ENCODE assay signal across 8 cellular contexts in the genomic region with DNA sequence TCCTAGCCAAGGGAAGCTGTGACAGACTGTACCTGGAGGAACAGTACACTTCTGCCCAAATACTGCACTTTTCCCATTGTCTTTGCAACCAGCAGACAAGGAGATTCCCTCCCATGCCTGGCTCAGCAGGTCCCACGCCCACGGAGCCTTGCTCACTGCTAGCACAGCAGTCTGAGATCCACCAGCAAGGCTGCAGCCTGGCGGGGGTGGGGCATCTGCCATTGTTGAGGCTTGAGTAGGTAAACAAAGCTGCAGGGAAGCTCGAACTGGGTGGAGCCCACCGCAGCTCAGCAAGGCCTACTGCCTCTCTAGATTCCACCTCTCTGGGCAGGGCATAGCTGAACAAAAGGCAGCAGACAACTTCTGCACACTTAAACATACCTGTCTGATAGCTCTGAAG.
DNase-seq lines count a peak whose midpoint lies in the region; ATAC-seq and TF ChIP-seq lines count a peak whose summit lies in the region.
"Not testable (repeated sequence)": the region's sequence is repeated elsewhere in the genome, so short reads cannot be mapped to it uniquely, and the experiment has no call there.

No MANE protein-coding gene starts in this region.

- not testable (repeated sequence) for H3K9ac ChIP-seq in H9 (ENCODE audit: extremely low read depth, insufficient read length, low read length)

- H3K27me3 ChIP-seq in H9 (ENCODE audit: insufficient read depth, low read length); lower lobe of right lung (ENCODE audit: low read depth): not testable (repeated sequence)

- H3K23me2 ChIP-seq in H9 (ENCODE audit: insufficient read length, low read depth, low read length, poor library complexity, severe bottlenecking) = not testable (repeated sequence)

- H2BK20ac ChIP-seq in H9 (ENCODE audit: low read depth, low read length, poor library complexity, severe bottlenecking) = not testable (repeated sequence)

- not testable (repeated sequence) for H3K18ac ChIP-seq in H9 (ENCODE audit: insufficient read length, low read depth, low read length)

- H3K9me3 Mint-ChIP-seq in H9, type B pancreatic cell: not testable (repeated sequence)

- intact Hi-C loops in lower lobe of right lung (cut with DNase I) = not testable (repeated sequence)

- H3K23ac ChIP-seq in H9 (ENCODE audit: insufficient read length, low read depth, low read length) = not testable (repeated sequence)

- not testable (repeated sequence) for H3K14ac ChIP-seq in H9 (ENCODE audit: insufficient read depth, low read length)

- H3K27ac Mint-ChIP-seq in H9 = not testable (repeated sequence)
- H3K27ac Mint-ChIP-seq in type B pancreatic cell = peak overlapping the region; percentile 21

- H3K4me1 Mint-ChIP-seq in H9 = peaks cover 31 to 39% of the 10 kb centered on the region in 2 experiments
- not testable (repeated sequence) for H3K4me1 Mint-ChIP-seq in type B pancreatic cell (ENCODE audit: unreplicated experiment)

- not testable (repeated sequence) for H2BK5ac ChIP-seq in H9 (ENCODE audit: insufficient read length, low read length)

- WGBS in H9 (ENCODE audit: extremely low coverage, insufficient read length, low lambda C conversion rate) = no CpG with 5 or more reads among the region's 5 CpGs

- not testable (repeated sequence) for H3K4ac ChIP-seq in H9 (ENCODE audit: low read depth, low read length)

- not testable (repeated sequence) for H3K4me3 ChIP-seq in lower lobe of right lung

- not testable (repeated sequence) for TF ChIP-seq CTCF in H9 (conservative IDR thresholded peaks at IDR 0.05); lower lobe of right lung (IDR thresholded peaks at IDR 0.05); type B pancreatic cell (conservative IDR thresholded peaks at IDR 0.05)

- H3K36me3 ChIP-seq in lower lobe of right lung = not testable (repeated sequence)

- peak; percentile 97 for ATAC-seq in esophagus mucosa
- ATAC-seq in lower lobe of right lung = not testable (repeated sequence)

- not testable (repeated sequence) for H3T11ph ChIP-seq in H9 (ENCODE audit: low read length)

- H3K79me2 ChIP-seq in H9 (ENCODE audit: insufficient read depth, low read length) = not testable (repeated sequence)

- H2BK12ac ChIP-seq in H9 (ENCODE audit: insufficient read length, low read depth, low read length) = not testable (repeated sequence)

- H3K4me1 ChIP-seq in H9 (ENCODE audit: insufficient read depth, low read length); lower lobe of right lung: not testable (repeated sequence)

- not testable (repeated sequence) for H3K4me3 Mint-ChIP-seq in H9, type B pancreatic cell

- not testable (repeated sequence) for H3K27ac ChIP-seq in H9 (ENCODE audit: insufficient read length, low read depth, low read length); lower lobe of right lung

- not testable (repeated sequence) for H4K91ac ChIP-seq in H9 (ENCODE audit: insufficient read length, low read depth, low read length)

- H4K8ac ChIP-seq in H9 (replicated peaks; ENCODE audit: insufficient read length, low read depth, low read length) = not testable (repeated sequence)

- H3K27me3 Mint-ChIP-seq in H9 (ENCODE audit: low read depth); type B pancreatic cell: not testable (repeated sequence)

- H4K20me1 ChIP-seq in H9 (ENCODE audit: control insufficient read depth, insufficient read depth, insufficient read length) = not testable (repeated sequence)

- H2AFZ ChIP-seq in H9 (ENCODE audit: low read length) = not testable (repeated sequence)

- H3K4me2 ChIP-seq in H9 (ENCODE audit: insufficient read depth, insufficient read length, low read length) = not testable (repeated sequence)

- H4K5ac ChIP-seq in H9 (ENCODE audit: insufficient read length, low read depth, low read length) = not testable (repeated sequence)

- DNase-seq in COLO668 (lab: John Stamatoyannopoulos, UW; ENCODE audit: unreplicated experiment) (peak; percentile 75), H9 (peak; percentile 67), NCI-H2029 (lab: John Stamatoyannopoulos, UW) (peak; percentile 5), NCI-H69 (lab: John Stamatoyannopoulos, UW) (peak; percentile 17), SHP77 treated with DMSO at 0.1 percent for 48 hours (lab: John Stamatoyannopoulos, UW) (peak; percentile 23), lower lobe of right lung (peak; percentile 60)
- DNase-seq in type B pancreatic cell (ENCODE audit: extremely low spot score, unreplicated experiment) = not testable (repeated sequence)

- not testable (repeated sequence) for H3K9me3 ChIP-seq in H9 (ENCODE audit: control insufficient read depth, low read depth, low read length); lower lobe of right lung

- H3K79me1 ChIP-seq in H9 (ENCODE audit: insufficient read depth, low read depth, low read length, poor library complexity, severe bottlenecking) = not testable (repeated sequence)

- H3K36me3 Mint-ChIP-seq in H9 (ENCODE audit: insufficient read depth in 1 of 3, low read depth in 3 of 3); type B pancreatic cell: not testable (repeated sequence)

- H2BK15ac ChIP-seq in H9 (ENCODE audit: low read depth, low read length) = not testable (repeated sequence)

- H3K56ac ChIP-seq in H9 (ENCODE audit: insufficient read length, low read depth, low read length) = not testable (repeated sequence)

- H2AK5ac ChIP-seq in H9 (ENCODE audit: insufficient read length, low read length) = not testable (repeated sequence)

- not testable (repeated sequence) for H2BK120ac ChIP-seq in H9 (ENCODE audit: low read depth, low read length, poor library complexity, severe bottlenecking)
